Comparison of ENCODE assay signal across 8 cellular contexts in the genomic region with DNA sequence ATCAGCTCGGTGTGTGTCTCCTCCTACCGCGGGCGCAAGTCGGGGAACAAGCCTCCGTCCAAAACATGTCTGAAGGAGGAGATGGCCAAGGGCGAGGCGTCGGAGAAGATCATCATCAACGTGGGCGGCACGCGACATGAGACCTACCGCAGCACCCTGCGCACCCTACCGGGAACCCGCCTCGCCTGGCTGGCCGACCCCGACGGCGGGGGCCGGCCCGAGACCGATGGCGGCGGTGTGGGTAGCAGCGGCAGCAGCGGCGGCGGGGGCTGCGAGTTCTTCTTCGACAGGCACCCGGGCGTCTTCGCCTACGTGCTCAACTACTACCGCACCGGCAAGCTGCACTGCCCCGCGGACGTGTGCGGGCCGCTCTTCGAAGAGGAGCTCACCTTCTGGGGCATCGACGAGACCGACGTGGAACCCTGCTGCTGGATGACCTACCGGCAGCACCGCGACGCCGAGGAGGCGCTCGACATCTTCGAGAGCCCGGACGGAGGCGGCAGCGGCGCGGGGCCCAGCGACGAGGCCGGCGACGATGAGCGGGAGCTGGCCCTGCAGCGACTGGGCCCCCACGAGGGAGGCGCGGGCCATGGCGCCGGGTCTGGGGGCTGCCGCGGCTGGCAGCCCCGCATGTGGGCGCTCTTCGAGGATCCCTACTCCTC. TPM values are rescaled to one million over a fixed set of nuclear protein-coding genes. Genes with fewer than 3 reads are reported as not detected.
DNase-seq lines count a peak whose midpoint lies in the region; ATAC-seq and TF ChIP-seq lines count a peak whose summit lies in the region.

No MANE protein-coding gene starts in this region.

- DNase-seq in right atrium auricular region (ENCODE audit: low spot score) (no peak), Right ventricle myocardium superior (no peak), lower lobe of right lung (peak; percentile 58), thoracic aorta (ENCODE audit: low spot score) (no peak), SKM-1 (lab: John Stamatoyannopoulos, UW; ENCODE audit: unreplicated experiment) (no peak), SIG-M5 treated with dmso at 0.1 percent for 504 hours (lab: John Stamatoyannopoulos, UW; ENCODE audit: unreplicated experiment) (no peak)
- peak; percentile 48 for DNase-seq in activated naive CD8-positive, alpha-beta T cell treated with anti-CD3 and anti-CD28 coated beads, Interleukin-2, amount 50 U/mL, for 24 hours

- H3K4me3 Mint-ChIP-seq in activated naive CD8-positive, alpha-beta T cell treated with anti-CD3 and anti-CD28 coated beads, Interleukin-2, amount 50 U/mL, for 24 hours = peak overlapping the region; percentile 83

- TF ChIP-seq CTCF in right atrium auricular region (IDR thresholded peaks at IDR 0.05) (no peak), lower lobe of right lung (IDR thresholded peaks at IDR 0.05) (no peak), thoracic aorta (IDR thresholded peaks at IDR 0.05) (no peak)

- intact Hi-C loops in Right ventricle myocardium superior (cut with DNase I) (loop anchor here (5.0 kb wide), 1 partner anchor 51 kb away; no protein-coding TSS in a partner anchor), lower lobe of right lung (cut with DNase I) (no loop called here)

- H3K27ac ChIP-seq in right atrium auricular region (peak overlapping the region in 1 of 2 donors; percentile 83), lower lobe of right lung (peak overlapping the region; percentile 87), thoracic aorta (no peak overlapping the region)

- no peak for ATAC-seq in Right ventricle myocardium superior (ENCODE audit: poor library complexity)
- ATAC-seq in activated naive CD8-positive, alpha-beta T cell treated with anti-CD3 and anti-CD28 coated beads, Interleukin-2, amount 50 U/mL, for 24 hours = no peak
- ATAC-seq in lower lobe of right lung = no peak
- ATAC-seq in thoracic aorta (ENCODE audit: insufficient number of reproducible peaks, low FRiP score, low read depth) = no peak
- no peak for ATAC-seq in GM18858 (IDR thresholded peaks at IDR 0.05; ENCODE audit: unreplicated experiment)

- peak overlapping the region; percentile 75 to 81 for H3K4me3 ChIP-seq in right atrium auricular region
- peak overlapping the region; percentile 82 for H3K4me3 ChIP-seq in lower lobe of right lung
- peak overlapping the region; percentile 89 for H3K4me3 ChIP-seq in thoracic aorta

- H3K36me3 ChIP-seq in right atrium auricular region = no peaks in the 10 kb centered on the region
- H3K36me3 ChIP-seq in lower lobe of right lung = no peaks in the 10 kb centered on the region
- no peaks in the 10 kb centered on the region for H3K36me3 ChIP-seq in thoracic aorta

- peaks cover 1% of the 10 kb centered on the region for H3K36me3 Mint-ChIP-seq in activated naive CD8-positive, alpha-beta T cell treated with anti-CD3 and anti-CD28 coated beads, Interleukin-2, amount 50 U/mL, for 24 hours (ENCODE audit: low read depth)

- H3K9me3 ChIP-seq in right atrium auricular region (no peaks in the 10 kb centered on the region), lower lobe of right lung (no peaks in the 10 kb centered on the region), thoracic aorta (no peaks in the 10 kb centered on the region)

- H3K4me1 ChIP-seq in right atrium auricular region = peaks cover 0 to 43% of the 10 kb centered on the region in 2 donors
- peaks cover 45% of the 10 kb centered on the region for H3K4me1 ChIP-seq in lower lobe of right lung
- H3K4me1 ChIP-seq in thoracic aorta (ENCODE audit: control insufficient read depth in 1 of 2, low read depth in 2 of 2) = peaks cover 0 to 62% of the 10 kb centered on the region in 2 donors

- H3K27me3 Mint-ChIP-seq in activated naive CD8-positive, alpha-beta T cell treated with anti-CD3 and anti-CD28 coated beads, Interleukin-2, amount 50 U/mL, for 24 hours = peaks cover 4% of the 10 kb centered on the region

- H3K4me1 Mint-ChIP-seq in activated naive CD8-positive, alpha-beta T cell treated with anti-CD3 and anti-CD28 coated beads, Interleukin-2, amount 50 U/mL, for 24 hours = peaks cover 59% of the 10 kb centered on the region

- H3K27me3 ChIP-seq in right atrium auricular region (no peaks in the 10 kb centered on the region), lower lobe of right lung (ENCODE audit: low read depth) (peaks cover 11% of the 10 kb centered on the region), thoracic aorta (replicated peaks; ENCODE audit: insufficient read depth) (no peaks in the 10 kb centered on the region)

- H3K9me3 Mint-ChIP-seq in activated naive CD8-positive, alpha-beta T cell treated with anti-CD3 and anti-CD28 coated beads, Interleukin-2, amount 50 U/mL, for 24 hours = no peaks in the 10 kb centered on the region

- H3K27ac Mint-ChIP-seq in activated naive CD8-positive, alpha-beta T cell treated with anti-CD3 and anti-CD28 coated beads, Interleukin-2, amount 50 U/mL, for 24 hours = peak overlapping the region; percentile 76

RNA-seq across cellular contexts. Expression of a gene that starts 1.5 kb away (rescaled TPM):
- 1 to 10 TPM; 4.2 to 9.1 TPM for total RNA-seq in right atrium auricular region
- 4.2 TPM for total RNA-seq in Right ventricle myocardium superior
- 10.0 TPM for total RNA-seq in lower lobe of right lung
- 10 to 100 TPM; 12.7 to 17.6 TPM for total RNA-seq in thoracic aorta

Comparison
In these comparisons a context has a peak if more than half of its experiments do, and no peak if none do; other contexts are left out.
1. DNase-seq: peak in activated naive CD8-positive, alpha-beta T cell treated with anti-CD3 and anti-CD28 coated beads, Interleukin-2, amount 50 U/mL, for 24 hours (single experiment) and lower lobe of right lung (single experiment); none in right atrium auricular region (single experiment), Right ventricle myocardium superior (single experiment), thoracic aorta (single experiment), SKM-1 (single experiment) and SIG-M5 treated with dmso at 0.1 percent for 504 hours (single experiment).
2. Peak in every context shown above with its lines, with median percentiles within 50 percentile points of each other: H3K4me3 ChIP-seq.